ENCODE assay signal across 6 cellular contexts in the genomic region with DNA sequence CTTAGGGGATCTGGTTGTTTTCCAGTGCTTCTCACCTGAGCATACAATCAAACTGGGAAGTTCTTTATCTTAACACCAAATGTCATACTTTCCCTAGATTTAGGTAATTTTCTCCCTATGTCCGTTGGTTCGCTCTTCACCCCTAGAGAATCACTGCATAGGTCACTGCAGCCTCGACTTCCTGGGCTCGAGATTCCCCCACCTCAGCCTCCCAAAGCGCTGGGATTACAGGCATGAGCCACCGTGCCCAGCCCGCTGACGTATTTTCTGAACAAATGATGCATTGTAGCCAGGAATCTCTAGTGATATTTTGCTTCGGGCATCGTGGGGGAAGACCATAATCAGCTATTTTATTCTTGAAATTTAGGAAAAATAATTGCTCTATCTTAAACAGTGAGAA. TPM values are rescaled to one million over a fixed set of nuclear protein-coding genes. Genes with fewer than 3 reads are reported as not detected.
DNase-seq lines count a peak whose midpoint lies in the region; ATAC-seq and TF ChIP-seq lines count a peak whose summit lies in the region.

No MANE protein-coding gene starts in this region.

- peak overlapping the region; percentile 94 for H3K4me3 Mint-ChIP-seq in activated naive CD4-positive, alpha-beta T cell treated with anti-CD3 and anti-CD28 coated beads, Interleukin-2, amount 10 ng/mL, durations not matched to agents 7 days and 5 days

- H3K27me3 Mint-ChIP-seq in activated naive CD4-positive, alpha-beta T cell treated with anti-CD3 and anti-CD28 coated beads, Interleukin-2, amount 10 ng/mL, durations not matched to agents 7 days and 5 days: no peaks in the 10 kb centered on the region

- peak overlapping the region; percentile 66 to 91 (median 79) for H3K4me3 ChIP-seq in tibial nerve

- H3K27ac ChIP-seq in foreskin keratinocyte (peak overlapping the region; percentile 90), tibial nerve (peak overlapping the region; percentile 87 to 97 (median 94))

- no peak for TF ChIP-seq POLR2A in tibial nerve (IDR thresholded peaks at IDR 0.05)

- no peaks in the 10 kb centered on the region for H3K9me3 Mint-ChIP-seq in activated naive CD4-positive, alpha-beta T cell treated with anti-CD3 and anti-CD28 coated beads, Interleukin-2, amount 10 ng/mL, durations not matched to agents 7 days and 5 days

- H3K9me3 ChIP-seq in tibial nerve: no peaks in the 10 kb centered on the region

- peak overlapping the region; percentile 97 for H3K27ac Mint-ChIP-seq in activated naive CD4-positive, alpha-beta T cell treated with anti-CD3 and anti-CD28 coated beads, Interleukin-2, amount 10 ng/mL, durations not matched to agents 7 days and 5 days

- 27 to 31% methylated on average over 10 of the region's 10 CpGs for WGBS in tibial nerve, 2 donors

- peaks cover 56% of the 10 kb centered on the region for H3K36me3 Mint-ChIP-seq in activated naive CD4-positive, alpha-beta T cell treated with anti-CD3 and anti-CD28 coated beads, Interleukin-2, amount 10 ng/mL, durations not matched to agents 7 days and 5 days

- no peak for TF ChIP-seq EP300 in tibial nerve (IDR thresholded peaks at IDR 0.05)

- CTCF ChIA-PET in activated naive CD4-positive, alpha-beta T cell treated with anti-CD3 and anti-CD28 coated beads, Interleukin-2, amount 10 ng/mL, durations not matched to agents 7 days and 5 days (lab: Charles Lee): interaction anchor here (0.7 to 1.4 kb wide), 3 partner anchors 11 to 112 kb away, joined by 3 to 6 read pairs (median 3); a partner anchor contains a TSS

- ATAC-seq in foreskin keratinocyte (no peak), HG03175 (IDR thresholded peaks at IDR 0.05; ENCODE audit: unreplicated experiment) (no peak)

- TF ChIP-seq CTCF in foreskin keratinocyte (conservative IDR thresholded peaks at IDR 0.05) (no peak), tibial nerve (IDR thresholded peaks at IDR 0.05) (no peak)

- no peak for DNase-seq in activated naive CD4-positive, alpha-beta T cell treated with anti-CD3 and anti-CD28 coated beads, Interleukin-2, amount 10 ng/mL, durations not matched to agents 7 days and 5 days
- DNase-seq in activated naive CD4-positive, alpha-beta T cell treated with Interleukin-2 at 50 U/mL for 16 hours: no peak
- peak in 1 of 2 donors; percentile 59 for DNase-seq in foreskin keratinocyte
- peak in 1 of 2 donors; percentile 27 for DNase-seq in tibial nerve (ENCODE audit: low spot score in 2 of 2)
- no peak for DNase-seq in NCI-H128 (lab: John Stamatoyannopoulos, UW; ENCODE audit: unreplicated experiment)

- H3K36me3 ChIP-seq in tibial nerve: peaks cover under 1 to 42% (median 17%) of the 10 kb centered on the region in 3 donors

- H3K27me3 ChIP-seq in foreskin keratinocyte: no peaks in the 10 kb centered on the region
- H3K27me3 ChIP-seq in tibial nerve: no peaks in the 10 kb centered on the region

- H3K4me1 Mint-ChIP-seq in activated naive CD4-positive, alpha-beta T cell treated with anti-CD3 and anti-CD28 coated beads, Interleukin-2, amount 10 ng/mL, durations not matched to agents 7 days and 5 days: peaks cover 41% of the 10 kb centered on the region

- peaks cover 23% of the 10 kb centered on the region for H3K4me1 ChIP-seq in foreskin keratinocyte
- peaks cover 0 to 27% (median 9%) of the 10 kb centered on the region in 4 donors for H3K4me1 ChIP-seq in tibial nerve

RNA-seq across cellular contexts. Expression of a gene that starts 1.1 kb away (rescaled TPM):
- total RNA-seq in foreskin keratinocyte: 4,994 and 5,148 TPM in 2 replicates
- 7,188 and 7,608 TPM in 2 replicates for polyA plus RNA-seq in foreskin keratinocyte
- total RNA-seq in tibial nerve: 1,000 to 10,000 TPM; 2,638 to 4,802 (median 2,805) TPM

RNA-seq across cellular contexts. Expression of a gene that starts 2.7 kb away (rescaled TPM):
- total RNA-seq in foreskin keratinocyte: 2.4 and 2.9 TPM in 2 replicates
- 1.4 and 1.5 TPM in 2 replicates for polyA plus RNA-seq in foreskin keratinocyte
- total RNA-seq in tibial nerve: 1 to 10 TPM; 2.9 to 5.1 (median 4.8) TPM

RNA-seq across cellular contexts. Expression of a gene that starts 11.0 kb away (rescaled TPM):
- total RNA-seq in foreskin keratinocyte (259 and 335 TPM in 2 replicates), tibial nerve (100 to 1,000 TPM in 1 of 4 donors, 10 to 100 TPM in 3; 79.6 to 104 (median 93.5) TPM)
- 213 and 297 TPM in 2 replicates for polyA plus RNA-seq in foreskin keratinocyte

RNA-seq across cellular contexts. Expression of a gene that starts 12.7 kb away (rescaled TPM):
- total RNA-seq in foreskin keratinocyte: 144 and 152 TPM in 2 replicates
- polyA plus RNA-seq in foreskin keratinocyte: 97.9 and 105 TPM in 2 replicates
- 100 to 1,000 TPM in 3 of 4 donors, 10 to 100 TPM in 1; 91.2 to 235 (median 210) TPM for total RNA-seq in tibial nerve

RNA-seq across cellular contexts. Expression of a gene that starts 35.4 kb away (rescaled TPM):
- total RNA-seq in foreskin keratinocyte (12.1 and 13.3 TPM in 2 replicates), tibial nerve (100 to 1,000 TPM in 2 of 4 donors, 10 to 100 TPM in 2; 90.6 to 165 (median 99.8) TPM)
- polyA plus RNA-seq in foreskin keratinocyte: 8.4 and 8.5 TPM in 2 replicates
